ENCODE assay signal across 1 cellular context in genomic region chr20:48694466-48694865, GRCh38.
TF ChIP-seq lines count a peak whose summit lies in the region.

No MANE protein-coding gene starts in this region.

TF ChIP-seq in H1, 55 proteins besides CTCF, POLR2A, EP300 and RAD21:
- no peak for TF ChIP-seq TAF1 (IDR thresholded peaks at IDR 0.05; ENCODE audit: low read depth, low read length)
- TF ChIP-seq TAF7 (optimal IDR thresholded peaks at IDR 0.05; ENCODE audit: borderline replicate concordance, low read depth, low read length): no peak
- TF ChIP-seq JUND (IDR thresholded peaks at IDR 0.05; ENCODE audit: low read length): no peak
- TF ChIP-seq USF2 (IDR thresholded peaks at IDR 0.05; ENCODE audit: low read length): no peak
- no peak for TF ChIP-seq NANOG (IDR thresholded peaks at IDR 0.05; ENCODE audit: insufficient read depth, low read depth, low read length, poor library complexity, severe bottlenecking)
- TF ChIP-seq FOSL1 (IDR thresholded peaks at IDR 0.05; ENCODE audit: insufficient read depth, low read depth, low read length): no peak
- no peak for TF ChIP-seq ASH2L (IDR thresholded peaks at IDR 0.05; ENCODE audit: low read length)
- TF ChIP-seq TEAD4 (IDR thresholded peaks at IDR 0.05; ENCODE audit: low read depth, low read length): no peak
- no peak for TF ChIP-seq SUZ12 (IDR thresholded peaks at IDR 0.05; ENCODE audit: low read length)
- TF ChIP-seq CHD1 (IDR thresholded peaks at IDR 0.05; ENCODE audit: low read depth, low read length): no peak
- no peak for TF ChIP-seq NRF1 (IDR thresholded peaks at IDR 0.05; ENCODE audit: low read depth, low read length)
- TF ChIP-seq TCF12 (IDR thresholded peaks at IDR 0.05; ENCODE audit: low read depth, low read length): no peak
- TF ChIP-seq CREB1 (IDR thresholded peaks at IDR 0.05): no peak
- TF ChIP-seq EZH2 (IDR thresholded peaks at IDR 0.05; ENCODE audit: low read depth, low read length, severe bottlenecking): no peak
- no peak for TF ChIP-seq BRCA1 (IDR thresholded peaks at IDR 0.05; ENCODE audit: low read depth, low read length)
